ENCODE assay signal across 1 cellular context in the genomic region with DNA sequence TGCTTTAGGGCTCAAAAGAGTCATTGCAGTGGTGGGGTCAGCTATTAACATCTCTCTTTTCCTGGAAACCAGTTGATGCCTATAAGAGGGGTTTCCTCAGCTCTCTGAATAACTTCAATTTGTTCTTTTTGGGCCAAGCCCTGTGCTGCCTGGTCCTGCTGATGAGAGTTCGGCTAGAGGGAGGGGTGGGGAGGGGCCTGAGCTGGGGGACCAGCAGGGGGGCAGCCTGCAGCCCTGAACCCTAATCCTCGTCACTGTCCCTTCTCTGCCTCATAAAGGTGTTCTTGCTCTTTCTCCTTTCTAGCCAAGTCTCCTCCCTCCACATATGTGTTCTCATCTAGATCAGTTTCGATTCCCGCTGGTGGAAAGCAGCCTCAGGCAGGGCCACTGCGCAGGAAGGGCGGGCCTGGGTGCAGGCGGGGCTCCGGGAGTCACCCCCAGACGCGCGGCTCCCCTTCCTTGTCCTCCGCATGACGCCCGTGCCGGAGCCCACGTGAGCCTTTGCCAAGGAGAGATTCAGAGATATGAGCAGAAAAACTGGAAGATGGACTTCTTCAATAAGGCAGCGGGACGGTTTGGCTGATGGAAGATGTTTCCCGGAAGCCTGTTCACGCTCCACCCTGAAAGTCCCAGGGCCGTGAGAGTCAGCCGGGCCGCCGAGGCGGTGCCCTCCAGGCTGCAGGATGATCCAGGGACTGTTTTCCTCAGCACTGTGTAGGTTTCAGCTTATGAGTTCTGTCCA.
TF ChIP-seq lines count a peak whose summit lies in the region.

No MANE protein-coding gene starts in this region.

TF ChIP-seq in HepG2, 621 proteins besides CTCF, POLR2A, EP300 and RAD21 (continued from another document and continues in another):
- TF ChIP-seq, protein P1, sequence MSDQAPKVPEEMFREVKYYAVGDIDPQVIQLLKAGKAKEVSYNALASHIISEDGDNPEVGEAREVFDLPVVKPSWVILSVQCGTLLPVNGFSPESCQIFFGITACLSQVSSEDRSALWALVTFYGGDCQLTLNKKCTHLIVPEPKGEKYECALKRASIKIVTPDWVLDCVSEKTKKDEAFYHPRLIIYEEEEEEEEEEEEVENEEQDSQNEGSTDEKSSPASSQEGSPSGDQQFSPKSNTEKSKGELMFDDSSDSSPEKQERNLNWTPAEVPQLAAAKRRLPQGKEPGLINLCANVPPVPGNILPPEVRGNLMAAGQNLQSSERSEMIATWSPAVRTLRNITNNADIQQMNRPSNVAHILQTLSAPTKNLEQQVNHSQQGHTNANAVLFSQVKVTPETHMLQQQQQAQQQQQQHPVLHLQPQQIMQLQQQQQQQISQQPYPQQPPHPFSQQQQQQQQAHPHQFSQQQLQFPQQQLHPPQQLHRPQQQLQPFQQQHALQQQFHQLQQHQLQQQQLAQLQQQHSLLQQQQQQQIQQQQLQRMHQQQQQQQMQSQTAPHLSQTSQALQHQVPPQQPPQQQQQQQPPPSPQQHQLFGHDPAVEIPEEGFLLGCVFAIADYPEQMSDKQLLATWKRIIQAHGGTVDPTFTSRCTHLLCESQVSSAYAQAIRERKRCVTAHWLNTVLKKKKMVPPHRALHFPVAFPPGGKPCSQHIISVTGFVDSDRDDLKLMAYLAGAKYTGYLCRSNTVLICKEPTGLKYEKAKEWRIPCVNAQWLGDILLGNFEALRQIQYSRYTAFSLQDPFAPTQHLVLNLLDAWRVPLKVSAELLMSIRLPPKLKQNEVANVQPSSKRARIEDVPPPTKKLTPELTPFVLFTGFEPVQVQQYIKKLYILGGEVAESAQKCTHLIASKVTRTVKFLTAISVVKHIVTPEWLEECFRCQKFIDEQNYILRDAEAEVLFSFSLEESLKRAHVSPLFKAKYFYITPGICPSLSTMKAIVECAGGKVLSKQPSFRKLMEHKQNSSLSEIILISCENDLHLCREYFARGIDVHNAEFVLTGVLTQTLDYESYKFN (CRISPR knock-in tag; conservative IDR thresholded peaks at IDR 0.05) = no peak
- no peak for TF ChIP-seq HOXA7 (CRISPR knock-in tag; IDR thresholded peaks at IDR 0.05)
- TF ChIP-seq, protein P2, sequence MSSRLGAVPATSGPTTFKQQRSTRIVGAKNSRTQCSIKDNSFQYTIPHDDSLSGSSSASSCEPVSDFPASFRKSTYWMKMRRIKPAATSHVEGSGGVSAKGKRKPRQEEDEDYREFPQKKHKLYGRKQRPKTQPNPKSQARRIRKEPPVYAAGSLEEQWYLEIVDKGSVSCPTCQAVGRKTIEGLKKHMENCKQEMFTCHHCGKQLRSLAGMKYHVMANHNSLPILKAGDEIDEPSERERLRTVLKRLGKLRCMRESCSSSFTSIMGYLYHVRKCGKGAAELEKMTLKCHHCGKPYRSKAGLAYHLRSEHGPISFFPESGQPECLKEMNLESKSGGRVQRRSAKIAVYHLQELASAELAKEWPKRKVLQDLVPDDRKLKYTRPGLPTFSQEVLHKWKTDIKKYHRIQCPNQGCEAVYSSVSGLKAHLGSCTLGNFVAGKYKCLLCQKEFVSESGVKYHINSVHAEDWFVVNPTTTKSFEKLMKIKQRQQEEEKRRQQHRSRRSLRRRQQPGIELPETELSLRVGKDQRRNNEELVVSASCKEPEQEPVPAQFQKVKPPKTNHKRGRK (CRISPR knock-in tag; IDR thresholded peaks at IDR 0.05) = no peak
- no peak for TF ChIP-seq IKZF4 (CRISPR knock-in tag; IDR thresholded peaks at IDR 0.05; ENCODE audit: borderline replicate concordance, low read depth, not compliant biosample characterization)
- TF ChIP-seq, protein P3, sequence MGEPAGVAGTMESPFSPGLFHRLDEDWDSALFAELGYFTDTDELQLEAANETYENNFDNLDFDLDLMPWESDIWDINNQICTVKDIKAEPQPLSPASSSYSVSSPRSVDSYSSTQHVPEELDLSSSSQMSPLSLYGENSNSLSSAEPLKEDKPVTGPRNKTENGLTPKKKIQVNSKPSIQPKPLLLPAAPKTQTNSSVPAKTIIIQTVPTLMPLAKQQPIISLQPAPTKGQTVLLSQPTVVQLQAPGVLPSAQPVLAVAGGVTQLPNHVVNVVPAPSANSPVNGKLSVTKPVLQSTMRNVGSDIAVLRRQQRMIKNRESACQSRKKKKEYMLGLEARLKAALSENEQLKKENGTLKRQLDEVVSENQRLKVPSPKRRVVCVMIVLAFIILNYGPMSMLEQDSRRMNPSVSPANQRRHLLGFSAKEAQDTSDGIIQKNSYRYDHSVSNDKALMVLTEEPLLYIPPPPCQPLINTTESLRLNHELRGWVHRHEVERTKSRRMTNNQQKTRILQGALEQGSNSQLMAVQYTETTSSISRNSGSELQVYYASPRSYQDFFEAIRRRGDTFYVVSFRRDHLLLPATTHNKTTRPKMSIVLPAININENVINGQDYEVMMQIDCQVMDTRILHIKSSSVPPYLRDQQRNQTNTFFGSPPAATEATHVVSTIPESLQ (CRISPR knock-in tag; conservative IDR thresholded peaks at IDR 0.05) = no peak
- no peak for TF ChIP-seq SNAPC2 (CRISPR knock-in tag; IDR thresholded peaks at IDR 0.05)
- TF ChIP-seq SAFB2 (CRISPR knock-in tag; IDR thresholded peaks at IDR 0.05; ENCODE audit: borderline replicate concordance, low read depth) = no peak
- TF ChIP-seq ZMYM3 (CRISPR knock-in tag; IDR thresholded peaks at IDR 0.05) = 0 out of 2 replicates have a peak, but pooled peaks have one; percentile 32
- no peak for TF ChIP-seq ZNF496 (CRISPR knock-in tag; IDR thresholded peaks at IDR 0.05; ENCODE audit: insufficient replicate concordance)
- TF ChIP-seq, protein P4, sequence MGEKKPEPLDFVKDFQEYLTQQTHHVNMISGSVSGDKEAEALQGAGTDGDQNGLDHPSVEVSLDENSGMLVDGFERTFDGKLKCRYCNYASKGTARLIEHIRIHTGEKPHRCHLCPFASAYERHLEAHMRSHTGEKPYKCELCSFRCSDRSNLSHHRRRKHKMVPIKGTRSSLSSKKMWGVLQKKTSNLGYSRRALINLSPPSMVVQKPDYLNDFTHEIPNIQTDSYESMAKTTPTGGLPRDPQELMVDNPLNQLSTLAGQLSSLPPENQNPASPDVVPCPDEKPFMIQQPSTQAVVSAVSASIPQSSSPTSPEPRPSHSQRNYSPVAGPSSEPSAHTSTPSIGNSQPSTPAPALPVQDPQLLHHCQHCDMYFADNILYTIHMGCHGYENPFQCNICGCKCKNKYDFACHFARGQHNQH (CRISPR knock-in tag; IDR thresholded peaks at IDR 0.05) = no peak
- TF ChIP-seq EEA1 (CRISPR knock-in tag; IDR thresholded peaks at IDR 0.05; ENCODE audit: borderline replicate concordance) = no peak
- no peak for TF ChIP-seq HIVEP1 (CRISPR knock-in tag; IDR thresholded peaks at IDR 0.05)
- TF ChIP-seq, protein P5, sequence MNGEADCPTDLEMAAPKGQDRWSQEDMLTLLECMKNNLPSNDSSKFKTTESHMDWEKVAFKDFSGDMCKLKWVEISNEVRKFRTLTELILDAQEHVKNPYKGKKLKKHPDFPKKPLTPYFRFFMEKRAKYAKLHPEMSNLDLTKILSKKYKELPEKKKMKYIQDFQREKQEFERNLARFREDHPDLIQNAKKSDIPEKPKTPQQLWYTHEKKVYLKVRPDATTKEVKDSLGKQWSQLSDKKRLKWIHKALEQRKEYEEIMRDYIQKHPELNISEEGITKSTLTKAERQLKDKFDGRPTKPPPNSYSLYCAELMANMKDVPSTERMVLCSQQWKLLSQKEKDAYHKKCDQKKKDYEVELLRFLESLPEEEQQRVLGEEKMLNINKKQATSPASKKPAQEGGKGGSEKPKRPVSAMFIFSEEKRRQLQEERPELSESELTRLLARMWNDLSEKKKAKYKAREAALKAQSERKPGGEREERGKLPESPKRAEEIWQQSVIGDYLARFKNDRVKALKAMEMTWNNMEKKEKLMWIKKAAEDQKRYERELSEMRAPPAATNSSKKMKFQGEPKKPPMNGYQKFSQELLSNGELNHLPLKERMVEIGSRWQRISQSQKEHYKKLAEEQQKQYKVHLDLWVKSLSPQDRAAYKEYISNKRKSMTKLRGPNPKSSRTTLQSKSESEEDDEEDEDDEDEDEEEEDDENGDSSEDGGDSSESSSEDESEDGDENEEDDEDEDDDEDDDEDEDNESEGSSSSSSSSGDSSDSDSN (CRISPR knock-in tag; IDR thresholded peaks at IDR 0.05) = peak; percentile 56
- TF ChIP-seq HOXA3 (CRISPR knock-in tag; IDR thresholded peaks at IDR 0.05) = 0 out of 2 replicates have a peak, but pooled peaks have one; percentile 11
- TF ChIP-seq NR2F6 (IDR thresholded peaks at IDR 0.05) = no peak
- TF ChIP-seq NR2F6 (CRISPR knock-in tag; IDR thresholded peaks at IDR 0.05) = no peak
- TF ChIP-seq, protein P6, sequence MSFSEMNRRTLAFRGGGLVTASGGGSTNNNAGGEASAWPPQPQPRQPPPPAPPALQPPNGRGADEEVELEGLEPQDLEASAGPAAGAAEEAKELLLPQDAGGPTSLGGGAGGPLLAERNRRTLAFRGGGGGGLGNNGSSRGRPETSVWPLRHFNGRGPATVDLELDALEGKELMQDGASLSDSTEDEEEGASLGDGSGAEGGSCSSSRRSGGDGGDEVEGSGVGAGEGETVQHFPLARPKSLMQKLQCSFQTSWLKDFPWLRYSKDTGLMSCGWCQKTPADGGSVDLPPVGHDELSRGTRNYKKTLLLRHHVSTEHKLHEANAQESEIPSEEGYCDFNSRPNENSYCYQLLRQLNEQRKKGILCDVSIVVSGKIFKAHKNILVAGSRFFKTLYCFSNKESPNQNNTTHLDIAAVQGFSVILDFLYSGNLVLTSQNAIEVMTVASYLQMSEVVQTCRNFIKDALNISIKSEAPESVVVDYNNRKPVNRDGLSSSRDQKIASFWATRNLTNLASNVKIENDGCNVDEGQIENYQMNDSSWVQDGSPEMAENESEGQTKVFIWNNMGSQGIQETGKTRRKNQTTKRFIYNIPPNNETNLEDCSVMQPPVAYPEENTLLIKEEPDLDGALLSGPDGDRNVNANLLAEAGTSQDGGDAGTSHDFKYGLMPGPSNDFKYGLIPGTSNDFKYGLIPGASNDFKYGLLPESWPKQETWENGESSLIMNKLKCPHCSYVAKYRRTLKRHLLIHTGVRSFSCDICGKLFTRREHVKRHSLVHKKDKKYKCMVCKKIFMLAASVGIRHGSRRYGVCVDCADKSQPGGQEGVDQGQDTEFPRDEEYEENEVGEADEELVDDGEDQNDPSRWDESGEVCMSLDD (CRISPR knock-in tag; IDR thresholded peaks at IDR 0.05; ENCODE audit: borderline replicate concordance) = peak; percentile 77; the same call in 1 of the 2 replicates
- TF ChIP-seq KAT7 (CRISPR knock-in tag; IDR thresholded peaks at IDR 0.05; ENCODE audit: borderline replicate concordance) = no peak
- no peak for TF ChIP-seq RFX5 (IDR thresholded peaks at IDR 0.05; ENCODE audit: low read depth, low read length)
- TF ChIP-seq ZMYM4 (CRISPR knock-in tag; IDR thresholded peaks at IDR 0.05) = no peak
- no peak for TF ChIP-seq EED (CRISPR knock-in tag; IDR thresholded peaks at IDR 0.05)
- no peak for TF ChIP-seq ZNF83 (CRISPR knock-in tag; IDR thresholded peaks at IDR 0.05; ENCODE audit: borderline replicate concordance)
- no peak for TF ChIP-seq CAMTA2 (CRISPR knock-in tag; IDR thresholded peaks at IDR 0.05; ENCODE audit: borderline replicate concordance)
- TF ChIP-seq TOPORS (CRISPR knock-in tag; IDR thresholded peaks at IDR 0.05) = no peak
- no peak for TF ChIP-seq ZNF260 (CRISPR knock-in tag; IDR thresholded peaks at IDR 0.05; ENCODE audit: borderline replicate concordance, low read depth)
- TF ChIP-seq ZNF737 (CRISPR knock-in tag; IDR thresholded peaks at IDR 0.05; ENCODE audit: borderline replicate concordance) = no peak
- TF ChIP-seq, protein P7, sequence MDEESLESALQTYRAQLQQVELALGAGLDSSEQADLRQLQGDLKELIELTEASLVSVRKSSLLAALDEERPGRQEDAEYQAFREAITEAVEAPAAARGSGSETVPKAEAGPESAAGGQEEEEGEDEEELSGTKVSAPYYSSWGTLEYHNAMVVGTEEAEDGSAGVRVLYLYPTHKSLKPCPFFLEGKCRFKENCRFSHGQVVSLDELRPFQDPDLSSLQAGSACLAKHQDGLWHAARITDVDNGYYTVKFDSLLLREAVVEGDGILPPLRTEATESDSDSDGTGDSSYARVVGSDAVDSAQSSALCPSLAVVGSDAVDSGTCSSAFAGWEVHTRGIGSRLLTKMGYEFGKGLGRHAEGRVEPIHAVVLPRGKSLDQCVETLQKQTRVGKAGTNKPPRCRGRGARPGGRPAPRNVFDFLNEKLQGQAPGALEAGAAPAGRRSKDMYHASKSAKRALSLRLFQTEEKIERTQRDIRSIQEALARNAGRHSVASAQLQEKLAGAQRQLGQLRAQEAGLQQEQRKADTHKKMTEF (CRISPR knock-in tag; IDR thresholded peaks at IDR 0.05) = no peak
- TF ChIP-seq ZNF335 (CRISPR knock-in tag; IDR thresholded peaks at IDR 0.05) = no peak
- TF ChIP-seq ZNF607 (CRISPR knock-in tag; IDR thresholded peaks at IDR 0.05; ENCODE audit: borderline replicate concordance) = 0 out of 2 replicates have a peak, but pooled peaks have one; percentile 14
- TF ChIP-seq ISL2 (CRISPR knock-in tag; IDR thresholded peaks at IDR 0.05) = no peak
- no peak for TF ChIP-seq KDM6A (CRISPR knock-in tag; IDR thresholded peaks at IDR 0.05; ENCODE audit: low read depth)
- TF ChIP-seq, protein P8, sequence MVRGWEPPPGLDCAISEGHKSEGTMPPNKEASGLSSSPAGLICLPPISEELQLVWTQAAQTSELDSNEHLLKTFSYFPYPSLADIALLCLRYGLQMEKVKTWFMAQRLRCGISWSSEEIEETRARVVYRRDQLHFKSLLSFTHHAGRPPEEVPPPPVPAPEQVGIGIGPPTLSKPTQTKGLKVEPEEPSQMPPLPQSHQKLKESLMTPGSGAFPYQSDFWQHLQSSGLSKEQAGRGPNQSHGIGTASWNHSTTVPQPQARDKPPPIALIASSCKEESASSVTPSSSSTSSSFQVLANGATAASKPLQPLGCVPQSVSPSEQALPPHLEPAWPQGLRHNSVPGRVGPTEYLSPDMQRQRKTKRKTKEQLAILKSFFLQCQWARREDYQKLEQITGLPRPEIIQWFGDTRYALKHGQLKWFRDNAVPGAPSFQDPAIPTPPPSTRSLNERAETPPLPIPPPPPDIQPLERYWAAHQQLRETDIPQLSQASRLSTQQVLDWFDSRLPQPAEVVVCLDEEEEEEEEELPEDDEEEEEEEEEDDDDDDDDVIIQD (CRISPR knock-in tag; IDR thresholded peaks at IDR 0.05; ENCODE audit: low read depth) = no peak
- no peak for TF ChIP-seq NR3C1 (CRISPR knock-in tag; IDR thresholded peaks at IDR 0.05)
- no peak for TF ChIP-seq STAG1 (CRISPR knock-in tag; IDR thresholded peaks at IDR 0.05)
- TF ChIP-seq ZSCAN30 (CRISPR knock-in tag; IDR thresholded peaks at IDR 0.05) = no peak
- TF ChIP-seq RNF2 (conservative IDR thresholded peaks at IDR 0.05; ENCODE audit: low read depth) = no peak
- TF ChIP-seq, protein P9, sequence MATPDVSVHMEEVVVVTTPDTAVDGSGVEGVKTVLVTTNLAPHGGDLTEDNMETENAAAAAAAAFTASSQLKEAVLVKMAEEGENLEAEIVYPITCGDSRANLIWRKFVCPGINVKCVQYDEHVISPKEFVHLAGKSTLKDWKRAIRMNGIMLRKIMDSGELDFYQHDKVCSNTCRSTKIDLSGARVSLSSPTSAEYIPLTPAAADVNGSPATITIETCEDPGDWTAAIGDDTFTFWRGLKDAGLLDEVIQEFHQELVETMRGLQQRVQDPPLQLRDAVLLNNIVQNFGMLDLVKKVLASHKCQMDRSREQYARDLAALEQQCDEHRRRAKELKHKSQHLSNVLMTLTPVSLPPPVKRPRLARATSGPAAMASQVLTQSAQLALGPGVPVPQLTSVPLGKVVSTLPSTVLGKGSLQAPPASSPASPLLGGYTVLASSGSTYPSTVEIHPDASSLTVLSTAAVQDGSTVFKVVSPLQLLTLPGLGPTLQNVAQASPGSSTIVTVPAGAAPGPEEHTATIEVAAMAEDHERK (CRISPR knock-in tag; IDR thresholded peaks at IDR 0.05; ENCODE audit: low read depth) = no peak
- no peak for TF ChIP-seq SMAD3 (CRISPR knock-in tag; IDR thresholded peaks at IDR 0.05)
- TF ChIP-seq IRX3 (CRISPR knock-in tag; IDR thresholded peaks at IDR 0.05; ENCODE audit: borderline replicate concordance, low read depth) = no peak
- no peak for TF ChIP-seq MAFK (conservative IDR thresholded peaks at IDR 0.05 in 1 of 2, IDR thresholded peaks at IDR 0.05 in 1 of 2; ENCODE audit: low read length in 2 of 2)
